ENCODE assay signal across 9 cellular contexts in the genomic region with DNA sequence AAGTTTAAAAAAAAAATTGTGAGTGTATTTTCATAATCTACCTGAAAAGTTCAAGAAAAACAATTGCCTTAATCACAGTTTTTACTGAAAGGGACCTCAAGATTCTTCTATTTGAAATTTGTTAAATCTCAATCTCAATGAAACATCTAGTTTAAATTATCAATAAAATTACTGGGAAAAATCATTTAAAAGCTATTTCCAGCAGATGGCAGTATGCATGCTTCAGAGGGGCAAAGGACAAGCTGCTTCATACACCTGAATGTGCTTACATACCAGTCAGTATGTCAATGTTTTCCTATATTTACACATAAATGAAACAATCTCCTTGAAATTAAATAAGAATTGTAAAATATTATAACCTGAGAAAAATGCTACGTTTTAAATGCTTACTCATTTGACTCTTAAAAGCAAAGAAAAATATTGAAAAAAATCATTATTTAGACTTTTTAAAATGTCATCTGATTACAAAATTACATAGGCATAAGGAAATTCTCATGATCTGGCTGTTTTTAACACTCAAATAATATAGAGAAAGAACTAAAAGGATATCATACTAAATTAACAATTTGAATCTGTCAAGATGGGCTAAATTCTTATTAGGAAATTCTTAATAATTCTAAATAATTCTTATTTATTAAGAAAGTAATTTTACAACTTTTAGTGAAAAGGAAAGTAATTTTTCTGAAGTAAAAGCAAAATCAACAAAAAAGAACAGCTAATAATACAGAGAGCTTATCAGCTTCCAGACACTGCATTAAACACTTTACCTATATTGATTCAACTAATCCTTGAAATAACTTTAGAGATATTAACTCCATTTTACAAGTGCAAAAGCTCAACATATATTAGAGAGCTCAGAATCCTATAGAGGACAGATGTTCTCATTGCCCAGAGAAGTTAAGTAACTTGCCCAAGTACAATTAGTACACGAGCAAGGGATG.
A peak's percentile ranks its signal among the peaks of the same experiment; 100 is the strongest.
DNase-seq lines count a peak whose midpoint lies in the region; ATAC-seq, FAIRE-seq and TF ChIP-seq lines count a peak whose summit lies in the region.
"Had no signal": no experiment of that assay in that cellular context is flagged by ENCODE, and none has a peak within 500 bp of the region (broad histone marks: within the 10 kb centered on the region; RNA-seq: fewer than 3 reads in every experiment).

No MANE protein-coding gene starts in this region.

- H3K9me3 ChIP-seq in right atrium auricular region = no peaks in the 10 kb centered on the region

- intact Hi-C loops in Right ventricle myocardium superior (cut with DNase I) = loop anchor here (5.0 kb wide), 1 partner anchor 140 kb away; no protein-coding TSS in a partner anchor

- peak; percentile 38 to 72 for TF ChIP-seq CTCF in right atrium auricular region (IDR thresholded peaks at IDR 0.05)
- TF ChIP-seq CTCF in nephron progenitor cell (IDR thresholded peaks at IDR 0.05) = peak; percentile 68

- FAIRE-seq in colon (lab: Jason Lieb, UNC) = peak; percentile 92

- H3K4me3 ChIP-seq in right atrium auricular region = no peak overlapping the region

- no peaks in the 10 kb centered on the region for H3K27me3 ChIP-seq in right atrium auricular region

- no peak overlapping the region for H3K4me3 Mint-ChIP-seq in nephron progenitor cell
- H3K4me3 Mint-ChIP-seq: activated naive CD4-positive, alpha-beta T cell treated with anti-CD3 and anti-CD28 coated beads, Interleukin-2, amount 50 U/mL, for 24 hours had no signal

- H3K4me1 Mint-ChIP-seq in nephron progenitor cell = no peaks in the 10 kb centered on the region
- H3K4me1 Mint-ChIP-seq: activated naive CD4-positive, alpha-beta T cell treated with anti-CD3 and anti-CD28 coated beads, Interleukin-2, amount 50 U/mL, for 24 hours had no signal

- no peaks in the 10 kb centered on the region for H3K36me3 ChIP-seq in right atrium auricular region

- H3K4me1 ChIP-seq in right atrium auricular region = no peaks in the 10 kb centered on the region

- ATAC-seq in Right ventricle myocardium superior (ENCODE audit: poor library complexity) (no peak), GM21717 (IDR thresholded peaks at IDR 0.05; ENCODE audit: unreplicated experiment) (no peak)

- no peak overlapping the region for H3K27ac Mint-ChIP-seq in nephron progenitor cell
- H3K27ac Mint-ChIP-seq: activated naive CD4-positive, alpha-beta T cell treated with anti-CD3 and anti-CD28 coated beads, Interleukin-2, amount 50 U/mL, for 24 hours had no signal

- no peaks in the 10 kb centered on the region for H3K27me3 Mint-ChIP-seq in nephron progenitor cell (ENCODE audit: low read depth, poor library complexity)

- DNase-seq in right atrium auricular region (ENCODE audit: low spot score) = no peak
- DNase-seq in Right ventricle myocardium superior = no peak
- DNase-seq in NCI-H345 (lab: John Stamatoyannopoulos, UW) = peak; percentile 36
- no peak for DNase-seq in nephron progenitor cell
- no peak for DNase-seq in GF-D8 (lab: John Stamatoyannopoulos, UW)
- DNase-seq in activated T-cell treated with anti-CD3 and anti-CD28 coated beads, Interleukin-2, amount 50 U/mL, for 48 hours = no peak

- no peaks in the 10 kb centered on the region for H3K36me3 Mint-ChIP-seq in nephron progenitor cell (ENCODE audit: low read depth)
- H3K36me3 Mint-ChIP-seq: activated naive CD4-positive, alpha-beta T cell treated with anti-CD3 and anti-CD28 coated beads, Interleukin-2, amount 50 U/mL, for 24 hours had no signal

- no peaks in the 10 kb centered on the region for H3K9me3 Mint-ChIP-seq in nephron progenitor cell
- H3K9me3 Mint-ChIP-seq: activated naive CD4-positive, alpha-beta T cell treated with anti-CD3 and anti-CD28 coated beads, Interleukin-2, amount 50 U/mL, for 24 hours had no signal

- H3K27ac ChIP-seq in right atrium auricular region = no peak overlapping the region
